ENCODE assay signal across 8 cellular contexts in the genomic region with DNA sequence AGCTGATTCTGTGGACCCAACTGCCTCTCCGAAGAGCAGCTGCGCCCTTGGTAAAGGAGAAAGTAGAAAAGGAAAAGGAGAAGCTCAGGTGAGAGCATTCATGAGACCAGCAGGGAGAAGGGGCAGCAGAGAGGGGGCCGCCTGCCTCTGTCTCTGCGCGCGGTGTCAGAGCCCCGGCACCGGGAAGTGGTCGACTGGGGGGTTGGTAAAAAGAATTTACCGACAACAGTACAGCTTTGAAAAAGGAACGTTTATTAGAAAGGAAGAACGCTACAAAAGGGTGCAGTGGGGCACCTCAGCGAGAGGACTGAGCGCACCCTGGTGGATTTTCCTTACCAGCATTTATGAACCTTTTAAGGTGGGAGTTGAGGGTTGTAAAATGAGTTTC.
DNase-seq lines count a peak whose midpoint lies in the region; ATAC-seq and TF ChIP-seq lines count a peak whose summit lies in the region.

No MANE protein-coding gene starts in this region.

- no peak for DNase-seq in AG04450 (ENCODE audit: low read depth, low spot score)
- peak; percentile 69 for DNase-seq in NCI-H2227 treated with DMSO at 0.1 percent for 48 hours (lab: John Stamatoyannopoulos, UW)
- peak; percentile 68 for DNase-seq in activated CD8-positive, alpha-beta memory T cell treated with anti-CD3 and anti-CD28 coated beads, Interleukin-2, amount 10 ng/mL, durations not matched to agents 7 days and 5 days
- no peak for DNase-seq in sigmoid colon

- no peak overlapping the region for H3K27ac ChIP-seq in AG04450 (ENCODE audit: low read depth, low read length)
- peak overlapping the region; percentile 6 to 37 for H3K27ac ChIP-seq in esophagus (ENCODE audit: low read depth in 2 of 2, low read length in 1 of 2)
- H3K27ac ChIP-seq in neutrophil, result peak overlapping the region; percentile 96
- no peak overlapping the region for H3K27ac ChIP-seq in sigmoid colon

- CTCF ChIA-PET in AG04450 (lab: Charles Lee), result interaction anchor here (0.6 to 10.1 kb wide), 106 partner anchors 9 to 579 kb away, joined by 3 to 364 read pairs (median 4); a partner anchor contains a TSS
- CTCF ChIA-PET in activated CD8-positive, alpha-beta memory T cell treated with anti-CD3 and anti-CD28 coated beads, Interleukin-2, amount 10 ng/mL, durations not matched to agents 7 days and 5 days (lab: Charles Lee), result interaction anchor here (0.6 to 4.9 kb wide), 66 partner anchors 9 to 1927 kb away, joined by 3 to 173 read pairs (median 4); a partner anchor contains a TSS

- ATAC-seq in GM18868 (IDR thresholded peaks at IDR 0.05; ENCODE audit: unreplicated experiment) (peak; percentile 55), HG03135 (IDR thresholded peaks at IDR 0.05; ENCODE audit: unreplicated experiment) (peak; percentile 52)
- peak; percentile 73 for ATAC-seq in activated CD8-positive, alpha-beta memory T cell treated with anti-CD3 and anti-CD28 coated beads, Interleukin-2, amount 10 ng/mL, durations not matched to agents 7 days and 5 days

- H3K9me3 ChIP-seq in AG04450 (ENCODE audit: control insufficient read depth, insufficient read depth, low read length), result no peaks in the 10 kb centered on the region
- no peaks in the 10 kb centered on the region for H3K9me3 ChIP-seq in esophagus (ENCODE audit: control insufficient read depth in 2 of 2, insufficient read depth in 1 of 2, low read depth in 1 of 2, low read length in 1 of 2)
- H3K9me3 ChIP-seq in neutrophil, result no peaks in the 10 kb centered on the region
- no peaks in the 10 kb centered on the region for H3K9me3 ChIP-seq in sigmoid colon

- H3K4me3 ChIP-seq in AG04450 (ENCODE audit: low read depth, low read length) (peak overlapping the region; percentile 38), esophagus (ENCODE audit: low read depth in 1 of 2, low read length in 2 of 2) (peak overlapping the region in 1 of 2 donors; percentile 32), neutrophil (ENCODE audit: low read depth in 1 of 2, low read length in 1 of 2) (peak overlapping the region; percentile 64 to 72), sigmoid colon (peak overlapping the region in 2 of 4 donors; percentile 19 to 20)

- TF ChIP-seq CTCF in AG04450 (IDR thresholded peaks at IDR 0.05; ENCODE audit: low read depth, low read length), result peak; percentile 52
- no peak for TF ChIP-seq CTCF in neutrophil (IDR thresholded peaks at IDR 0.05)
- no peak for TF ChIP-seq CTCF in sigmoid colon (IDR thresholded peaks at IDR 0.05)

- intact Hi-C loops in sigmoid colon (cut with DNase I), result loop anchor here (5.0 to 10.0 kb wide), 3 partner anchors 333 to 515 kb away; no protein-coding TSS in a partner anchor

- H3K27me3 ChIP-seq in AG04450 (ENCODE audit: control insufficient read depth, insufficient read depth, low read length), result no peaks in the 10 kb centered on the region
- no peaks in the 10 kb centered on the region for H3K27me3 ChIP-seq in esophagus (ENCODE audit: control insufficient read depth in 1 of 2, insufficient read depth in 2 of 2, low read length in 2 of 2)
- no peaks in the 10 kb centered on the region for H3K27me3 ChIP-seq in neutrophil
- H3K27me3 ChIP-seq in sigmoid colon, result no peaks in the 10 kb centered on the region

- POLR2A ChIA-PET in AG04450 (lab: Yijun Ruan, JAX), result interaction anchor here (0.5 to 1.4 kb wide), 3 partner anchors 34 to 335 kb away, joined by 3 to 4 read pairs (median 3); a partner anchor contains a TSS

- H3K36me3 ChIP-seq in esophagus (ENCODE audit: control insufficient read depth in 2 of 2, insufficient read depth in 2 of 2, low read length in 1 of 2), result no peaks in the 10 kb centered on the region
- no peaks in the 10 kb centered on the region for H3K36me3 ChIP-seq in neutrophil
- no peaks in the 10 kb centered on the region for H3K36me3 ChIP-seq in sigmoid colon

- H3K4me1 Mint-ChIP-seq in activated CD8-positive, alpha-beta memory T cell treated with anti-CD3 and anti-CD28 coated beads, Interleukin-2, amount 10 ng/mL, durations not matched to agents 7 days and 5 days, result peaks cover 20% of the 10 kb centered on the region

- H3K9me3 Mint-ChIP-seq in activated CD8-positive, alpha-beta memory T cell treated with anti-CD3 and anti-CD28 coated beads, Interleukin-2, amount 10 ng/mL, durations not matched to agents 7 days and 5 days (ENCODE audit: low read depth), result no peaks in the 10 kb centered on the region

- peak overlapping the region; percentile 85 for H3K27ac Mint-ChIP-seq in activated CD8-positive, alpha-beta memory T cell treated with anti-CD3 and anti-CD28 coated beads, Interleukin-2, amount 10 ng/mL, durations not matched to agents 7 days and 5 days

- WGBS in esophagus, 2 donors, result 17 to 30% methylated on average over 14 of the region's 14 CpGs
- WGBS in sigmoid colon, 2 donors, result 11 to 16% methylated on average over 14 of the region's 14 CpGs

- H3K36me3 Mint-ChIP-seq in activated CD8-positive, alpha-beta memory T cell treated with anti-CD3 and anti-CD28 coated beads, Interleukin-2, amount 10 ng/mL, durations not matched to agents 7 days and 5 days, result no peaks in the 10 kb centered on the region

- TF ChIP-seq POLR2A in sigmoid colon (IDR thresholded peaks at IDR 0.05), result no peak

- H3K4me1 ChIP-seq in esophagus (ENCODE audit: control insufficient read depth in 2 of 2, insufficient read depth in 2 of 2, low read length in 1 of 2) (peaks cover 3 to 5% of the 10 kb centered on the region in 2 donors), neutrophil (ENCODE audit: control insufficient read depth in 1 of 2, insufficient read depth in 1 of 2, low read depth in 1 of 2, low read length in 1 of 2) (peaks cover 33 to 46% of the 10 kb centered on the region in 2 experiments), sigmoid colon (peaks cover 0 to 4% (median 0%) of the 10 kb centered on the region in 4 donors)

- no peak for TF ChIP-seq EP300 in sigmoid colon (IDR thresholded peaks at IDR 0.05)

- no peaks in the 10 kb centered on the region for H3K27me3 Mint-ChIP-seq in activated CD8-positive, alpha-beta memory T cell treated with anti-CD3 and anti-CD28 coated beads, Interleukin-2, amount 10 ng/mL, durations not matched to agents 7 days and 5 days

- H3K4me3 Mint-ChIP-seq in activated CD8-positive, alpha-beta memory T cell treated with anti-CD3 and anti-CD28 coated beads, Interleukin-2, amount 10 ng/mL, durations not matched to agents 7 days and 5 days, result peak overlapping the region; percentile 77

Comparison
In these comparisons a context has a peak if more than half of its experiments do, and no peak if none do; other contexts are left out.
1. DNase-seq: peak in NCI-H2227 treated with DMSO at 0.1 percent for 48 hours (single experiment) and activated CD8-positive, alpha-beta memory T cell treated with anti-CD3 and anti-CD28 coated beads, Interleukin-2, amount 10 ng/mL, durations not matched to agents 7 days and 5 days (single experiment); none in AG04450 (single experiment) and sigmoid colon (single experiment).
2. H3K27ac ChIP-seq: peak in esophagus (2 of 2) and neutrophil (single experiment); none in AG04450 (single experiment) and sigmoid colon (0 of 4).
3. Peak in every context shown above with its lines, with median percentiles within 50 percentile points of each other: ATAC-seq.